In the genomic region with DNA sequence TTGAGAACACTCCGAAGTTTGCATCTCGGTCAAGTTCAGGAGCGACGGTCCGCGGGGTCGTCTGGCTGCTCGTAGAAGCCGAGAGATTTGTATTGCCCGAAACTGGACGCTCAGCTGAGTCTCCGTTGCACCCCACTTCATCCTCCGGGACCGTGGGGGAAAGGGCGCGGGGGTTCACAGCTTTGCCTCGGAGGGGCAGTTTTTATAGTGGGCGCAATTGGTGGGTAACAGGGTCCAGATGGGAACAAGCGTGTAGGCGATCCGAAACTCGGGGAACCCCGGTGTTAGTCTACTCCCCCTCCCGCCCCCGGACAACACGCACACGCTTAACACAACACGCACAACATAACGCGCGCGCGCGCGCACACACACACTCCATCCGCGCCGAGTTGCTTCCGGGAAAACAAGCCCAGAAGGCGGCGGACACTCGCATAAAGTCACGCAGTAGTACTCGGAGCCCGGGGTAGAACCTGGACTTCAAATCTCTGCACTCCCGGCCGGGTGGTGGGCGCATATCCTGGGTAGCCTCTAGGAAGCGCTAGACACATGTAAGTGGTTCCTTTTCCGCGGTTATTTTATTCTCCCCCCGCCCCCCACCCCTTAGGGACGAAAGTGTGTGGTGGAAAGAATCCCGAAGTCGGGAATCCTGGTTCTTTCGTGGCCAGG, we compare ENCODE assay signal across 8 cellular contexts. TPM values are rescaled to one million over a fixed set of nuclear protein-coding genes. Genes with fewer than 3 reads are reported as not detected.
DNase-seq lines count a peak whose midpoint lies in the region; ATAC-seq and TF ChIP-seq lines count a peak whose summit lies in the region.

No MANE protein-coding gene starts in this region.

- H3K9ac ChIP-seq in HUES6 (ENCODE audit: low read length) (peak overlapping the region; percentile 92), muscle layer of colon (ENCODE audit: low read length) (peak overlapping the region; percentile 93)

- H3K4me3 ChIP-seq in DOHH2 (ENCODE audit: low read length) (peak overlapping the region; percentile 83), HUES6 (ENCODE audit: low read depth, low read length) (peak overlapping the region; percentile 88), muscle layer of colon (ENCODE audit: low read depth in 1 of 2, low read length in 2 of 2) (peak overlapping the region; percentile 77 to 97)

- DNase-seq in OCI-M1 (lab: John Stamatoyannopoulos, UW): peak; percentile 77
- DNase-seq in activated T-cell treated with anti-CD3 and anti-CD28 coated beads, Interleukin-2, amount 50 U/mL, for 48 hours: peak; percentile 82 to 83
- DNase-seq in stimulated activated CD8-positive, alpha-beta memory T cell treated with anti-CD3 and anti-CD28 coated beads, Interleukin-4, amount 100 ng/mL, for 4 hours (ENCODE audit: low read depth in 2 of 2, low spot score in 1 of 2): peak; percentile 62 to 76

- H3K79me2 ChIP-seq in DOHH2 (ENCODE audit: control insufficient read depth, low read length): peaks cover 5% of the 10 kb centered on the region; the same call in 1 of the 2 replicates

- peaks cover 9% of the 10 kb centered on the region; the same call in 1 of the 2 replicates for H4K20me1 ChIP-seq in DOHH2 (ENCODE audit: control insufficient read depth, insufficient read depth, low read depth, low read length)

- H3K9me2 ChIP-seq in DOHH2 (replicated peaks; ENCODE audit: control insufficient read depth, low read length): no peaks in the 10 kb centered on the region

- peaks cover 8% of the 10 kb centered on the region for H3F3A ChIP-seq in DOHH2 (ENCODE audit: control insufficient read depth, insufficient read depth)

- H3K4me1 ChIP-seq in DOHH2 (ENCODE audit: control insufficient read depth, low read length): peaks cover 26% of the 10 kb centered on the region
- H3K4me1 ChIP-seq in HUES6 (ENCODE audit: control insufficient read depth, insufficient read depth, low read length): peaks cover 14% of the 10 kb centered on the region
- peaks cover 20% of the 10 kb centered on the region for H3K4me1 ChIP-seq in muscle layer of colon (ENCODE audit: insufficient read depth, low read length)

- H3K9me3 ChIP-seq in DOHH2 (ENCODE audit: control insufficient read depth, insufficient read depth, low read length) (0 out of 2 replicates have a peak, but pooled peaks cover 2% of the 10 kb centered on the region), HUES6 (ENCODE audit: control insufficient read depth, insufficient read depth, low read depth, low read length) (peaks cover 4% of the 10 kb centered on the region; the same call in 1 of the 2 replicates), muscle layer of colon (ENCODE audit: low read length) (no peaks in the 10 kb centered on the region)

- ATAC-seq in esophagus mucosa (peak; percentile 32), HG02970 (IDR thresholded peaks at IDR 0.05; ENCODE audit: low FRiP score, unreplicated experiment) (no peak)

- TF ChIP-seq CTCF in DOHH2 (IDR thresholded peaks at IDR 0.05; ENCODE audit: low read depth, low read length, poor library complexity, severe bottlenecking): peak; percentile 56

- peak overlapping the region; percentile 96 for H3K4me2 ChIP-seq in DOHH2 (ENCODE audit: low read length)

- H3K36me3 ChIP-seq in DOHH2 (ENCODE audit: control insufficient read depth, low read length) (no peaks in the 10 kb centered on the region), HUES6 (ENCODE audit: control insufficient read depth, insufficient read depth, low read length) (peaks cover 5% of the 10 kb centered on the region; the same call in 1 of the 2 replicates), muscle layer of colon (ENCODE audit: insufficient read depth, low read length) (no peaks in the 10 kb centered on the region)

- H3K27ac ChIP-seq in DOHH2 (ENCODE audit: low read depth, low read length): peak overlapping the region; percentile 79
- peak overlapping the region; percentile 71; the same call in 1 of the 2 replicates for H3K27ac ChIP-seq in HUES6 (ENCODE audit: low read depth, low read length)
- peak overlapping the region; percentile 98 for H3K27ac ChIP-seq in muscle layer of colon (ENCODE audit: low read depth, low read length)

- H3K27me3 ChIP-seq in DOHH2 (ENCODE audit: control insufficient read depth, low read length): peaks cover 30% of the 10 kb centered on the region
- peaks cover 33% of the 10 kb centered on the region for H3K27me3 ChIP-seq in HUES6 (ENCODE audit: control insufficient read depth, insufficient read depth, low read length)
- H3K27me3 ChIP-seq in muscle layer of colon (ENCODE audit: control insufficient read depth in 1 of 2, insufficient read depth in 2 of 2, low read length in 2 of 2): no peaks in the 10 kb centered on the region

RNA-seq across cellular contexts. Expression of gene JUN, which starts 1.0 kb away (rescaled TPM):
- total RNA-seq in esophagus mucosa: 41.7 TPM
